Comparison of ENCODE assay signal across 11 cellular contexts in the genomic region with DNA sequence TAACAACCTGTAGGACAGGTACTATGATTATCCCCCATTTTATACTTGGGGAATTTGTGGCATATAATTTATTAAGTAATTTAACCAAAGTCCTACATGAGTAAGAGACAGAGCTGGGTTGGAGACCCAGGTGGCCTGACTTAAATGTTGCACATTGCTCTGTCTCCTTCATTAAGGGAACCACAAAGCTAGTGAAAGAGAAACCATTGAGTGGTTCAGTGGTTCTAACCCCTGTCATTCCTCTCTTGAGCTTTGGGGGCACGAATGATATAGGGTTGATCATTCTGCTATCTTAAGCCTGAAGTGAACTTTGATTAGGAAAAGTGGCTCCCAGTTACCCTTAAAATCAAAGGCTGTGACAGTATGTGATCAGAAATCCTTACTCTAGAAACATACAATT. TPM values are rescaled to one million over a fixed set of nuclear protein-coding genes. Genes with fewer than 3 reads are reported as not detected.
DNase-seq lines count a peak whose midpoint lies in the region; ATAC-seq and TF ChIP-seq lines count a peak whose summit lies in the region.
"Had no signal": no experiment of that assay in that cellular context is flagged by ENCODE, and none has a peak within 500 bp of the region (broad histone marks: within the 10 kb centered on the region; RNA-seq: fewer than 3 reads in every experiment).

No MANE protein-coding gene starts in this region.

- POLR2A ChIA-PET in MCF 10A (lab: Yijun Ruan, JAX) = interaction anchor here (0.5 to 1.5 kb wide), 3 partner anchors 10 to 147 kb away, joined by 3 to 6 read pairs (median 4); no protein-coding TSS in a partner anchor

- CTCF ChIA-PET in MCF 10A (lab: Yijun Ruan, JAX) = interaction anchor here (0.5 kb wide), 1 partner anchor 1669 kb away, joined by 4 read pairs; no protein-coding TSS in a partner anchor

- ATAC-seq in GM19328 (IDR thresholded peaks at IDR 0.05; ENCODE audit: unreplicated experiment) (peak; percentile 72), HG02870 (IDR thresholded peaks at IDR 0.05; ENCODE audit: unreplicated experiment) (peak; percentile 82)
- ATAC-seq: left lobe of liver had no signal

- H3K4me3 Mint-ChIP-seq in IgD-negative memory B cell (peak overlapping the region in 3 of 4 donors; percentile 34 to 80 (median 65)), MCF 10A (ENCODE audit: unreplicated experiment) (no peak overlapping the region)

- peak overlapping the region; percentile 73 to 88 (median 80) for H3K27ac Mint-ChIP-seq in IgD-negative memory B cell
- no peak overlapping the region for H3K27ac Mint-ChIP-seq in MCF 10A (ENCODE audit: low read depth, unreplicated experiment)
- H3K27ac Mint-ChIP-seq: progenitor cell of endocrine pancreas had no signal

- H3K9me3 Mint-ChIP-seq in IgD-negative memory B cell (peaks cover 0 to 5% (median 0%) of the 10 kb centered on the region in 3 donors), MCF 10A (ENCODE audit: unreplicated experiment) (no peaks in the 10 kb centered on the region)

- H3K27me3 Mint-ChIP-seq in IgD-negative memory B cell = no peaks in the 10 kb centered on the region
- H3K27me3 Mint-ChIP-seq in MCF 10A (ENCODE audit: insufficient read depth, unreplicated experiment) = no peaks in the 10 kb centered on the region
- H3K27me3 Mint-ChIP-seq: progenitor cell of endocrine pancreas had no signal

- peaks cover 4% of the 10 kb centered on the region for H3K36me3 Mint-ChIP-seq in IgD-negative memory B cell
- H3K36me3 Mint-ChIP-seq in MCF 10A (ENCODE audit: insufficient read depth, unreplicated experiment) = no peaks in the 10 kb centered on the region

- DNase-seq in GM12865 (ENCODE audit: low read depth) (peak; percentile 81), SKM-1 treated with dmso at 0.1 percent for 144 hours (lab: John Stamatoyannopoulos, UW; ENCODE audit: unreplicated experiment) (no peak), MCF 10A (ENCODE audit: unreplicated experiment) (no peak), HUDEP-2 (lab: John Stamatoyannopoulos, UW; ENCODE audit: unreplicated experiment in 76 of 76) (no peak)
- DNase-seq in activated effector memory CD4-positive, alpha-beta T cell treated with Interleukin-2 at 50 U/mL for 16 hours = no peak
- DNase-seq: amygdala had no signal

- H3K4me3 ChIP-seq in GM12865 (ENCODE audit: low read depth, low read length) = no peak overlapping the region

- no TSS peak for BruUV-seq in MCF 10A (replicated peaks; lab: Mats Ljungman, UMichigan)

- TF ChIP-seq CTCF in GM12865 (IDR thresholded peaks at IDR 0.05; ENCODE audit: insufficient read depth, low read depth, low read length, missing control alignments) = no peak
- no peak for TF ChIP-seq CTCF in MCF 10A (IDR thresholded peaks at IDR 0.05; ENCODE audit: unreplicated experiment)

- H3K4me1 Mint-ChIP-seq in IgD-negative memory B cell = peaks cover 32 to 33% (median 32%) of the 10 kb centered on the region in 3 donors
- peaks cover 3% of the 10 kb centered on the region for H3K4me1 Mint-ChIP-seq in MCF 10A (ENCODE audit: insufficient read depth, unreplicated experiment)

- intact Hi-C loops in MCF 10A (cut with micrococcal nuclease) = no loop called here

RNA-seq across cellular contexts. Expression of gene MAP3K7CL, which starts 5.2 kb away (rescaled TPM):
- 68.6 TPM for polyA plus RNA-seq in IgD-negative memory B cell
- total RNA-seq in MCF 10A (2022) = 4.9 and 6.3 TPM in 2 replicates

RNA-seq across cellular contexts. Expression of gene CCT8, which starts 51.8 kb away (rescaled TPM):
- 141 TPM for polyA plus RNA-seq in IgD-negative memory B cell
- total RNA-seq in MCF 10A (2022) = 174 and 221 TPM in 2 replicates
